21 cellular contexts compared by ENCODE assay signal in the genomic region with DNA sequence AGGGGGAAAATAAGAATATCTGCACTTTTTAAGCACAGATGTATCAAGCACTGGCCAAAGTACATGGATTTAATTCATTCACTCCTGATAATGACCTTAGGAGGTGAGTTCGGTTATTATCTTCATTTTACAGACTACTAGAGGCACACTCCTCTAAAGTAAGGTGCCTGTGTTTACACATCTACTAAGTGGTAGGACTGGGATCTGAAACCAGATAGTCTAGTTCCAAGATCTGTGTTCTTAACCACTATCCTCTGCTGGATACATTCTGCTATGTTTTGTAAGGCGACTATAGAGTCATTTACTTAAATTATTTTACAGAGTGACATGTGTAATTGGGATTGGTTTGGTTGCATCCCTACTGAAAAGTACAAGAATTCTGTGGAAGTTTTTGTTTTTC.
A peak's percentile ranks its signal among the peaks of the same experiment; 100 is the strongest.
DNase-seq lines count a peak whose midpoint lies in the region; ATAC-seq and TF ChIP-seq lines count a peak whose summit lies in the region.
"Had no signal": no experiment of that assay in that cellular context is flagged by ENCODE, and none has a peak within 500 bp of the region (broad histone marks: within the 10 kb centered on the region; RNA-seq: fewer than 3 reads in every experiment).

No MANE protein-coding gene starts in this region.

- no peak for DNase-seq in activated T-cell treated with anti-CD3 and anti-CD28 coated beads, Interleukin-2, amount 50 U/mL, for 24 hours
- no peak for DNase-seq in activated T-cell treated with anti-CD3 and anti-CD28 coated beads, Interleukin-2, amount 50 U/mL, for 4 hours
- DNase-seq in esophagus squamous epithelium (lab: John Stamatoyannopoulos, UW) (no peak), DMS79 (lab: John Stamatoyannopoulos, UW) (no peak), HAP-1 (ENCODE audit: low spot score in 2 of 2) (no peak), NCI-H524 treated with DMSO at 0.1 percent for 48 hours (lab: John Stamatoyannopoulos, UW) (no peak)
- DNase-seq: activated CD4-positive, alpha-beta T cell treated with anti-CD3 and anti-CD28 coated beads for 4 hours; activated CD8-positive, alpha-beta memory T cell treated with anti-CD3 and anti-CD28 coated beads, Interleukin-2, amount 10 ng/mL, durations not matched to agents 7 days and 5 days; activated effector memory CD4-positive, alpha-beta T cell treated with anti-CD3 and anti-CD28 coated beads, Interleukin-2, amount 50 U/mL, for 16 hours; activated naive CD8-positive, alpha-beta T cell treated with anti-CD3 and anti-CD28 coated beads, Interleukin-2, amount 50 U/mL, for 24 hours; Calu3; NCI-H1092 treated with DMSO at 0.1 percent for 48 hours; NCI-H524; SHP77 treated with DMSO at 0.1 percent for 48 hours; stimulated activated CD4-positive, alpha-beta T cell treated with anti-CD3 and anti-CD28 coated beads, Interleukin-15, amount 100 ng/mL, for 24 hours had no signal

- TF ChIP-seq CTCF in VCaP (conservative IDR thresholded peaks at IDR 0.05), result no peak
- TF ChIP-seq CTCF in esophagus squamous epithelium (IDR thresholded peaks at IDR 0.05), result peak in 1 of 6 experiments; percentile 32

- no peak for TF ChIP-seq POLR2A in esophagus squamous epithelium (IDR thresholded peaks at IDR 0.05)

- no peak for ATAC-seq in activated T-cell treated with anti-CD3 and anti-CD28 coated beads, Interleukin-2, amount 50 U/mL, for 4 hours
- ATAC-seq: activated CD8-positive, alpha-beta memory T cell treated with anti-CD3 and anti-CD28 coated beads, Interleukin-2, amount 10 ng/mL, durations not matched to agents 7 days and 5 days; activated naive CD8-positive, alpha-beta T cell treated with anti-CD3 and anti-CD28 coated beads, Interleukin-2, amount 50 U/mL, for 24 hours; HCT116 had no signal

- WGBS in esophagus squamous epithelium, 2 donors, result 66 to 72% methylated on average over 2 of the region's 2 CpGs

- peak overlapping the region; percentile 72 for H3K9ac ChIP-seq in skeletal muscle satellite cell (ENCODE audit: low read depth, low read length)

- H3K27ac ChIP-seq in VCaP, result peak overlapping the region; percentile 44
- peak overlapping the region; percentile 72 to 86 (median 80) for H3K27ac ChIP-seq in esophagus squamous epithelium
- H3K27ac ChIP-seq: cardiac muscle cell, neutrophil had no signal

- in situ Hi-C loops in HAP-1 (cut with MboI; ENCODE audit: low sequenced_read_pairs), result no loop called here

- H3K4me1 ChIP-seq in esophagus squamous epithelium, result peaks cover 5 to 42% (median 10%) of the 10 kb centered on the region in 3 donors
- H3K4me1 ChIP-seq in skeletal muscle satellite cell (ENCODE audit: control insufficient read depth, insufficient read depth, low read length), result peaks cover 27% of the 10 kb centered on the region
- no peaks in the 10 kb centered on the region for H3K4me1 ChIP-seq in HAP-1

- H3K4me1 Mint-ChIP-seq in activated T-cell treated with anti-CD3 and anti-CD28 coated beads, Interleukin-2, amount 50 U/mL, for 24 hours (ENCODE audit: low read depth), result peaks cover 14% of the 10 kb centered on the region
- H3K4me1 Mint-ChIP-seq in activated T-cell treated with anti-CD3 and anti-CD28 coated beads, Interleukin-2, amount 50 U/mL, for 4 hours (ENCODE audit: low read depth), result peaks cover 2% of the 10 kb centered on the region

- peaks cover 71% of the 10 kb centered on the region for H3K36me3 Mint-ChIP-seq in activated T-cell treated with anti-CD3 and anti-CD28 coated beads, Interleukin-2, amount 50 U/mL, for 24 hours (ENCODE audit: low read depth)
- H3K36me3 Mint-ChIP-seq in activated T-cell treated with anti-CD3 and anti-CD28 coated beads, Interleukin-2, amount 50 U/mL, for 4 hours (ENCODE audit: insufficient read depth), result peaks cover 31% of the 10 kb centered on the region

- H3K9me3 ChIP-seq in esophagus squamous epithelium (no peaks in the 10 kb centered on the region), skeletal muscle satellite cell (replicated peaks; ENCODE audit: low read length) (no peaks in the 10 kb centered on the region), HAP-1 (no peaks in the 10 kb centered on the region)
- H3K9me3 ChIP-seq: esophagus muscularis mucosa, neutrophil had no signal

- H3K4me3 ChIP-seq in esophagus squamous epithelium (no peak overlapping the region), skeletal muscle satellite cell (ENCODE audit: low read length) (no peak overlapping the region), HAP-1 (no peak overlapping the region)
- H3K4me3 ChIP-seq: cardiac muscle cell, esophagus muscularis mucosa had no signal

- no peak overlapping the region for H3K4me3 Mint-ChIP-seq in activated T-cell treated with anti-CD3 and anti-CD28 coated beads, Interleukin-2, amount 50 U/mL, for 24 hours
- no peak overlapping the region for H3K4me3 Mint-ChIP-seq in activated T-cell treated with anti-CD3 and anti-CD28 coated beads, Interleukin-2, amount 50 U/mL, for 4 hours
- H3K4me3 Mint-ChIP-seq: activated CD8-positive, alpha-beta memory T cell treated with anti-CD3 and anti-CD28 coated beads, Interleukin-2, amount 10 ng/mL, durations not matched to agents 7 days and 5 days; activated naive CD8-positive, alpha-beta T cell treated with anti-CD3 and anti-CD28 coated beads, Interleukin-2, amount 50 U/mL, for 24 hours had no signal

- intact Hi-C loops in esophagus squamous epithelium (cut with DNase I), result no loop called here

- H3K36me3 ChIP-seq in esophagus squamous epithelium (peaks cover 0 to 80% (median 25%) of the 10 kb centered on the region in 3 donors), skeletal muscle satellite cell (ENCODE audit: insufficient read depth, low read length) (no peaks in the 10 kb centered on the region), HAP-1 (replicated peaks) (peaks cover 5% of the 10 kb centered on the region)

- H3K4me2 ChIP-seq in skeletal muscle satellite cell (ENCODE audit: low read length), result no peak overlapping the region

- no peaks in the 10 kb centered on the region for H3K27me3 Mint-ChIP-seq in activated T-cell treated with anti-CD3 and anti-CD28 coated beads, Interleukin-2, amount 50 U/mL, for 24 hours
- no peaks in the 10 kb centered on the region for H3K27me3 Mint-ChIP-seq in activated T-cell treated with anti-CD3 and anti-CD28 coated beads, Interleukin-2, amount 50 U/mL, for 4 hours (ENCODE audit: low read depth)
- H3K27me3 Mint-ChIP-seq: activated CD8-positive, alpha-beta memory T cell treated with anti-CD3 and anti-CD28 coated beads, Interleukin-2, amount 10 ng/mL, durations not matched to agents 7 days and 5 days; activated naive CD8-positive, alpha-beta T cell treated with anti-CD3 and anti-CD28 coated beads, Interleukin-2, amount 50 U/mL, for 24 hours had no signal

- H3K27ac Mint-ChIP-seq in activated T-cell treated with anti-CD3 and anti-CD28 coated beads, Interleukin-2, amount 50 U/mL, for 24 hours, result peak overlapping the region; percentile 50
- H3K27ac Mint-ChIP-seq: activated CD8-positive, alpha-beta memory T cell treated with anti-CD3 and anti-CD28 coated beads, Interleukin-2, amount 10 ng/mL, durations not matched to agents 7 days and 5 days; activated naive CD8-positive, alpha-beta T cell treated with anti-CD3 and anti-CD28 coated beads, Interleukin-2, amount 50 U/mL, for 24 hours had no signal

- H3K27me3 ChIP-seq in esophagus squamous epithelium (no peaks in the 10 kb centered on the region), skeletal muscle satellite cell (ENCODE audit: control insufficient read depth, insufficient read depth, low read length) (no peaks in the 10 kb centered on the region), HAP-1 (ENCODE audit: low read depth) (no peaks in the 10 kb centered on the region)
- H3K27me3 ChIP-seq: cardiac muscle cell, esophagus muscularis mucosa, neutrophil had no signal

- H3K9me3 Mint-ChIP-seq in activated T-cell treated with anti-CD3 and anti-CD28 coated beads, Interleukin-2, amount 50 U/mL, for 24 hours, result no peaks in the 10 kb centered on the region
- H3K9me3 Mint-ChIP-seq in activated T-cell treated with anti-CD3 and anti-CD28 coated beads, Interleukin-2, amount 50 U/mL, for 4 hours, result no peaks in the 10 kb centered on the region
- H3K9me3 Mint-ChIP-seq: activated naive CD8-positive, alpha-beta T cell treated with anti-CD3 and anti-CD28 coated beads, Interleukin-2, amount 50 U/mL, for 24 hours had no signal
